In genomic region chr4:152784490-152785195, GRCh38 we compare ENCODE assay signal across 11 cellular contexts. TPM values are rescaled to one million over a fixed set of nuclear protein-coding genes. Genes with fewer than 3 reads are reported as not detected.
DNase-seq lines count a peak whose midpoint lies in the region; ATAC-seq and TF ChIP-seq lines count a peak whose summit lies in the region.
"Had no signal": no experiment of that assay in that cellular context is flagged by ENCODE, and none has a peak within 500 bp of the region (broad histone marks: within the 10 kb centered on the region; RNA-seq: fewer than 3 reads in every experiment).

No MANE protein-coding gene starts in this region.

- H3K4me2 ChIP-seq in GM23248 (ENCODE audit: unreplicated experiment): no peak overlapping the region

- H3F3A ChIP-seq in GM23248 (ENCODE audit: insufficient read depth): peaks cover 27% of the 10 kb centered on the region

- WGBS in GM23248 (ENCODE audit: low coverage in 1 of 2, low lambda C conversion rate in 2 of 2, missing lambda C conversion rate in 2 of 2), 2 experiments: 61 to 66% methylated on average over 4 of the region's 4 CpGs
- 62 to 65% methylated on average over 4 of the region's 4 CpGs for WGBS in lower leg skin, 2 donors

- ATAC-seq in Panc1 (no peak), HG03571 (IDR thresholded peaks at IDR 0.05; ENCODE audit: unreplicated experiment) (no peak)

- H2AFZ ChIP-seq in GM23248: no peak overlapping the region

- H4K20me1 ChIP-seq in GM23248 (ENCODE audit: insufficient read depth): no peaks in the 10 kb centered on the region; the same call in 1 of the 2 replicates

- H3K27ac ChIP-seq in GM23248 (peak overlapping the region; percentile 72), Panc1 (ENCODE audit: low read length) (no peak overlapping the region)
- H3K27ac ChIP-seq: HL-60, right lobe of liver had no signal

- intact Hi-C loops in Panc1 (cut with micrococcal nuclease; ENCODE audit: unreplicated experiment): no loop called here
- intact Hi-C loops in lower leg skin (cut with DNase I; ENCODE audit: low total_unique reads): no loop called here

- no TSS peak for BruUV-seq in Panc1 (replicated peaks; lab: Mats Ljungman, UMichigan)

- TF ChIP-seq CTCF in AG09309 (IDR thresholded peaks at IDR 0.05; ENCODE audit: control insufficient read depth, insufficient read depth, low read depth, low read length, missing control alignments) (peak; percentile 27), Panc1 (IDR thresholded peaks at IDR 0.05) (peak; percentile 21; the same call in 1 of the 2 replicates), lower leg skin (IDR thresholded peaks at IDR 0.05) (no peak)

- H3K4me3 ChIP-seq in AG09309 (ENCODE audit: control insufficient read depth, low read depth, low read length): no peak overlapping the region
- H3K4me3 ChIP-seq in GM23248: no peak overlapping the region
- no peak overlapping the region for H3K4me3 ChIP-seq in Panc1 (ENCODE audit: low read depth in 2 of 2, low read length in 2 of 2)
- H3K4me3 ChIP-seq in lower leg skin (ENCODE audit: low read depth, poor library complexity, severe bottlenecking): no peak overlapping the region
- H3K4me3 ChIP-seq: right lobe of liver had no signal

- POLR2A ChIA-PET in Panc1 (lab: Charles Lee): interaction anchor here (0.6 kb wide), 1 partner anchor 127 kb away, joined by 4 read pairs; no protein-coding TSS in a partner anchor

- DNase-seq in AG09309 (ENCODE audit: low read depth) (peak; percentile 67), GM23248 (peak; percentile 84), Panc1 (ENCODE audit: low read depth, low spot score) (no peak), hepatic stellate cell (ENCODE audit: low spot score) (peak; percentile 48), DMS79 (lab: John Stamatoyannopoulos, UW) (no peak), lower leg skin (ENCODE audit: low spot score in 2 of 2) (no peak), SHP77 treated with DMSO at 0.1 percent for 48 hours (lab: John Stamatoyannopoulos, UW) (no peak)
- DNase-seq: activated CD4-positive, alpha-beta T cell treated with anti-CD3 and anti-CD28 coated beads, Interleukin-2, amount 10 ng/mL, durations not matched to agents 7 days and 5 days; right lobe of liver had no signal

- CTCF ChIA-PET in Panc1 (lab: Charles Lee): no interaction called here

- peaks cover 93% of the 10 kb centered on the region for H3K79me2 ChIP-seq in GM23248 (ENCODE audit: insufficient read depth)

- H3K27me3 ChIP-seq in GM23248 (replicated peaks; ENCODE audit: insufficient read depth) (no peaks in the 10 kb centered on the region), Panc1 (ENCODE audit: control insufficient read depth, insufficient read depth, low read length) (no peaks in the 10 kb centered on the region)
- H3K27me3 ChIP-seq: right lobe of liver had no signal

- TF ChIP-seq POLR2A in lower leg skin (IDR thresholded peaks at IDR 0.05): no peak

- H3K9me3 ChIP-seq in GM23248 (ENCODE audit: low read depth) (no peaks in the 10 kb centered on the region), Panc1 (ENCODE audit: control insufficient read depth, insufficient read depth, low read depth, low read length) (no peaks in the 10 kb centered on the region)
- H3K9me3 ChIP-seq: right lobe of liver had no signal

- H3K4me1 ChIP-seq in GM23248 (ENCODE audit: insufficient read depth) (peaks cover 36% of the 10 kb centered on the region), Panc1 (ENCODE audit: control insufficient read depth, insufficient read depth, low read length) (peaks cover 5% of the 10 kb centered on the region)

- H3K9ac ChIP-seq in GM23248: no peak overlapping the region

- in situ Hi-C loops in GM23248 (cut with MboI): no loop called here
- in situ Hi-C loops in Panc1 (cut with HindIII; ENCODE audit: low pct_unique_long_range_greater_than_20kb, low sequenced_read_pairs): no loop called here

- H3K36me3 ChIP-seq in GM23248 (ENCODE audit: low read depth) (no peaks in the 10 kb centered on the region), Panc1 (ENCODE audit: control insufficient read depth, insufficient read depth, low read length) (peaks cover 3% of the 10 kb centered on the region; the same call in 1 of the 2 replicates)
- H3K36me3 ChIP-seq: right lobe of liver had no signal

- no peaks in the 10 kb centered on the region for H3K9me2 ChIP-seq in GM23248 (ENCODE audit: insufficient read depth)

RNA-seq across cellular contexts. Expression of gene ARFIP1, which starts 4.9 kb away (rescaled TPM):
- total RNA-seq in GM23248 (2014; rRNA removed; shearing (Covaris generic)): 61.4 and 69.3 TPM in 2 replicates
- 39.9 and 40.7 TPM in 2 replicates for polyA plus RNA-seq in GM23248 (2016; fragmentation: Nextera tagmentation; extraction: Ambion mirVana)
- total RNA-seq in Panc1 (2021; ENCODE audit: unreplicated experiment) (22.2 TPM), lower leg skin (10 to 100 TPM; 21.3 to 36.1 (median 33.2) TPM)
- 10.6 TPM for polyA plus RNA-seq in Panc1 (2012; ENCODE audit: insufficient read length)

RNA-seq across cellular contexts. Expression of gene TIGD4, which starts 5.1 kb away (rescaled TPM):
- 0.11 and 0.51 TPM in 2 replicates for total RNA-seq in GM23248 (2014; rRNA removed; shearing (Covaris generic))
- not detected in 2 replicates for polyA plus RNA-seq in GM23248 (2016; fragmentation: Nextera tagmentation; extraction: Ambion mirVana)
- total RNA-seq in Panc1 (2021; ENCODE audit: unreplicated experiment): 0.33 TPM
- not detected for polyA plus RNA-seq in Panc1 (2012; ENCODE audit: insufficient read length)
- total RNA-seq in lower leg skin: under 1 TPM in 3 of 4 donors, not detected in 1; 0.10 to 0.36 (median 0.27) TPM

Comparison
In these comparisons a context has a peak if more than half of its experiments do, and no peak if none do; other contexts are left out.
1. DNase-seq: peak in AG09309 (single experiment), GM23248 (single experiment) and hepatic stellate cell (single experiment); none in Panc1 (single experiment), DMS79 (single experiment), lower leg skin (0 of 2) and SHP77 treated with DMSO at 0.1 percent for 48 hours (single experiment).
2. CTCF ChIP-seq: peak in AG09309 (single experiment) and Panc1 (single experiment); none in lower leg skin (0 of 3).